In the genomic region with DNA sequence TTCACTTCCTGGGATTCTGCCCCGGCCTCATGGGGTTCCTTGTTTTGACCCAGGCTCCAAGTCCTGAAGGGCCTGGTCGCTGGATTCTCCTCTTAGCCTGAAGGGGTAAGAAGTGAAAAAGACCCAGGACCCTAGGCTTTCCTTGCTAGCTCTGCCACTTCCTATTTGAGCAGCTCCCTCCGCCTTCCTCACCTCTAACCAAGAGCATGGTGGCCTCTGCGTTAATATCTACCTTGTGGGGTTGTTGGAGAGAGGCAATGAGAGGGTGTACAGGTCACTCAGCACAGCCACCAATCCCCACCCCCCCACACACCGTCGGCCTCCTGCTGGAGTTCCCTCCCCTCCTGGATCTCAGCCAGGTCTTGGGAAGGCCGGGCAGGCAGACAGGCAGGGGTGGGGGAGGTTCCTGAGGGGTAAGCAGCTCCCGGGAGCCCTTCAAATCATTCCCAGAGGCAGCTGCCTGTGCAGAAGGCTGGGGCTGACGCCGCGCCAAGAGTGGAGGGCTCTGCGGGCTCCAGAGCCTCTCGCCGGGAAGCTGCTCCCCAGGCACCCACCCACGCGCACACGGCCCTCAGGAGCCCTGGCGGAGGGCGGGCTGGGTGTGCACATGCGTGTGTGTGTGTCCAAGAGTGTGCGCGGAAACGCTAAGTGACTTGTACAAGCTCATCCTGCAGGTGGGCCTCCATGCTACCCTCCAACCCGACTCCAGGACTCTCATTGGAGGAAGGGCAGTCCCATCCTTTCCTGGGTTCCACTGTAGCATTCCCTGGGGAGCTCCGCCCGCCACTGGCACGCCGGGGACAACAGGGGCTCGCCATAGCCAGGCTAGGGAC, we compare ENCODE assay signal across 14 cellular contexts. TPM values are rescaled to one million over a fixed set of nuclear protein-coding genes. Genes with fewer than 3 reads are reported as not detected.
DNase-seq lines count a peak whose midpoint lies in the region; TF ChIP-seq lines count a peak whose summit lies in the region.
"Had no signal": no experiment of that assay in that cellular context is flagged by ENCODE, and none has a peak within 500 bp of the region (broad histone marks: within the 10 kb centered on the region; RNA-seq: fewer than 3 reads in every experiment).

No MANE protein-coding gene starts in this region.

- H3K27me3 Mint-ChIP-seq in nephron progenitor cell (ENCODE audit: low read depth, poor library complexity), result peaks cover 27% of the 10 kb centered on the region
- no peaks in the 10 kb centered on the region for H3K27me3 Mint-ChIP-seq in Calu3 (ENCODE audit: unreplicated experiment)
- H3K27me3 Mint-ChIP-seq: activated naive CD4-positive, alpha-beta T cell treated with anti-CD3 and anti-CD28 coated beads, Interleukin-2, amount 50 U/mL, for 24 hours had no signal

- intact Hi-C loops in Calu3 (cut with micrococcal nuclease; ENCODE audit: unreplicated experiment), result no loop called here

- DNase-seq in DMS53 (lab: John Stamatoyannopoulos, UW) (peak; percentile 93), NCI-H1694 (lab: John Stamatoyannopoulos, UW) (peak; percentile 81), SW480 (ENCODE audit: low spot score) (peak; percentile 90), nephron progenitor cell (peak; percentile 56), Calu3 (no peak), MM.1S (no peak)
- no peak for DNase-seq in stimulated activated naive CD4-positive, alpha-beta T cell treated with Interleukin-2 at 50 U/mL for 16 hours (lab: John Stamatoyannopoulos, UW)
- no peak for DNase-seq in activated naive CD4-positive, alpha-beta T cell (lab: John Stamatoyannopoulos, UW)
- DNase-seq: effector CD4-positive, alpha-beta T cell; EL; HCEC 1CT; heart right ventricle; stimulated activated naive CD4-positive, alpha-beta T cell had no signal

- no peaks in the 10 kb centered on the region for H3K79me2 ChIP-seq in MM.1S (ENCODE audit: low read length)

- no peaks in the 10 kb centered on the region for H3K9me3 ChIP-seq in MM.1S (replicated peaks; ENCODE audit: insufficient read depth, low read length)
- H3K9me3 ChIP-seq: heart right ventricle had no signal

- H3K27ac ChIP-seq in MM.1S (ENCODE audit: low read length), result no peak overlapping the region
- H3K27ac ChIP-seq: heart right ventricle had no signal

- H3K27ac Mint-ChIP-seq in nephron progenitor cell (no peak overlapping the region), Calu3 (ENCODE audit: unreplicated experiment) (no peak overlapping the region)
- H3K27ac Mint-ChIP-seq: activated naive CD4-positive, alpha-beta T cell treated with anti-CD3 and anti-CD28 coated beads, Interleukin-2, amount 50 U/mL, for 24 hours had no signal

- H3K9me3 Mint-ChIP-seq in nephron progenitor cell (no peaks in the 10 kb centered on the region), Calu3 (ENCODE audit: low read depth, unreplicated experiment) (no peaks in the 10 kb centered on the region)
- H3K9me3 Mint-ChIP-seq: activated naive CD4-positive, alpha-beta T cell treated with anti-CD3 and anti-CD28 coated beads, Interleukin-2, amount 50 U/mL, for 24 hours had no signal

- no peak overlapping the region for H3K4me2 ChIP-seq in MM.1S (ENCODE audit: low read depth, low read length)

- no peak overlapping the region for H2AFZ ChIP-seq in MM.1S (ENCODE audit: low read length)

- no peaks in the 10 kb centered on the region for H3F3A ChIP-seq in MM.1S (ENCODE audit: insufficient read depth, low read length)

- H3K36me3 Mint-ChIP-seq in nephron progenitor cell (ENCODE audit: low read depth) (no peaks in the 10 kb centered on the region), Calu3 (ENCODE audit: insufficient read depth, unreplicated experiment) (no peaks in the 10 kb centered on the region)
- H3K36me3 Mint-ChIP-seq: activated naive CD4-positive, alpha-beta T cell treated with anti-CD3 and anti-CD28 coated beads, Interleukin-2, amount 50 U/mL, for 24 hours had no signal

- no peaks in the 10 kb centered on the region for H3K4me1 ChIP-seq in MM.1S (ENCODE audit: low read length)
- H3K4me1 ChIP-seq: heart right ventricle had no signal

- no peak overlapping the region for H3K4me3 ChIP-seq in MM.1S (ENCODE audit: low read length)
- H3K4me3 ChIP-seq: heart right ventricle had no signal

- peaks cover 29% of the 10 kb centered on the region for H3K4me1 Mint-ChIP-seq in nephron progenitor cell
- H3K4me1 Mint-ChIP-seq in Calu3 (ENCODE audit: low read depth, unreplicated experiment), result peaks cover 33% of the 10 kb centered on the region
- H3K4me1 Mint-ChIP-seq: activated naive CD4-positive, alpha-beta T cell treated with anti-CD3 and anti-CD28 coated beads, Interleukin-2, amount 50 U/mL, for 24 hours had no signal

- H3K36me3 ChIP-seq in MM.1S (replicated peaks; ENCODE audit: insufficient read depth, low read length), result no peaks in the 10 kb centered on the region
- H3K36me3 ChIP-seq: heart right ventricle had no signal

- H3K4me3 Mint-ChIP-seq in nephron progenitor cell (no peak overlapping the region), Calu3 (ENCODE audit: low read depth, unreplicated experiment) (no peak overlapping the region)
- H3K4me3 Mint-ChIP-seq: activated naive CD4-positive, alpha-beta T cell treated with anti-CD3 and anti-CD28 coated beads, Interleukin-2, amount 50 U/mL, for 24 hours had no signal

- H3K9me2 ChIP-seq in MM.1S (replicated peaks; ENCODE audit: insufficient read depth, low read length), result no peaks in the 10 kb centered on the region

- no TSS peak for BruUV-seq in Calu3 (replicated peaks; lab: Mats Ljungman, UMichigan)

- no peak overlapping the region for H3K9ac ChIP-seq in MM.1S (ENCODE audit: low read length)

- no peaks in the 10 kb centered on the region for H4K20me1 ChIP-seq in MM.1S (ENCODE audit: insufficient read depth, low read length)

- no peak for TF ChIP-seq CTCF in nephron progenitor cell (IDR thresholded peaks at IDR 0.05)
- TF ChIP-seq CTCF in Calu3 (IDR thresholded peaks at IDR 0.05; ENCODE audit: unreplicated experiment), result no peak
- no peak for TF ChIP-seq CTCF in MM.1S (IDR thresholded peaks at IDR 0.05; ENCODE audit: low read length)

- CTCF ChIA-PET in Calu3 (lab: Charles Lee), result no interaction called here

- H3K27me3 ChIP-seq in MM.1S (replicated peaks; ENCODE audit: insufficient read depth, low read length), result peaks cover 16% of the 10 kb centered on the region; the same call in 1 of the 2 replicates

RNA-seq across cellular contexts. Expression of gene INHBB, which starts 50.0 kb away (rescaled TPM):
- total RNA-seq in Calu3 (2022), result not detected in 2 replicates

Comparison
In these comparisons a context has a peak if more than half of its experiments do, and no peak if none do; other contexts are left out.
1. DNase-seq: peak in DMS53 (single experiment), NCI-H1694 (single experiment), SW480 (single experiment) and nephron progenitor cell (single experiment); none in stimulated activated naive CD4-positive, alpha-beta T cell treated with Interleukin-2 at 50 U/mL for 16 hours (single experiment), Calu3 (single experiment), MM.1S (single experiment) and activated naive CD4-positive, alpha-beta T cell (0 of 4).